In the genomic region with DNA sequence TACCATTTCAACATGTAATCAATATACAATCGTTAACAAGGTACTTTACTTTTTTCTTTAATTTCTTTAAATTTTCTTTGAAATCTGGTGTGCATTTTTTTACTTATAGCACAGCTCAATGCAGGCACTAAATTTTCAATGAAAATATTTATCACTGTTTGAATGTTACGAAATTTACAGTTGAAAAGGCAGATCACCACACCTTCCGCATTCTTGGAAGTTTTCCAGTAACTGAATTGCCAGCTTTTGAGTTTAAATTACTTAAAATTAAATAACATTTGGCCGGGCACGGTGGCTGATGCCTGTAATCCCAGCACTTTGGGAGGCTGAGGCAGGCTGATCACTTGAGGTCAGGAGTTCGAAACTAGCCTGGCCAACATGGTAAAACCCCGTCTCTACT, we compare ENCODE assay signal across 19 cellular contexts.
"Had no signal": no experiment of that assay in that cellular context is flagged by ENCODE, and none has a peak within 500 bp of the region (broad histone marks: within the 10 kb centered on the region; RNA-seq: fewer than 3 reads in every experiment).

No MANE protein-coding gene starts in this region.

- H3K36me3 ChIP-seq: neutrophil, spleen, tibial nerve, upper lobe of right lung, vagina had no signal

- H3K27ac ChIP-seq: dorsolateral prefrontal cortex, neutrophil, spleen, testis, tibial nerve, upper lobe of right lung, vagina had no signal

- H3K27me3 ChIP-seq: testis, vagina had no signal

- H3K4me3 Mint-ChIP-seq: naive thymus-derived CD8-positive, alpha-beta T cell; stimulated activated memory B cell treated with anti-CD40 and anti-IgM and Interleukin-4, amounts not matched to agents 10 μg/mL and 1 μg/mL and 100 μg/mL, for 72 hours; stimulated activated naive CD8-positive, alpha-beta T cell treated with anti-CD3 and anti-CD28 coated beads, Interleukin-15, amount 100 ng/mL, for 72 hours had no signal

- DNase-seq: dorsolateral prefrontal cortex; effector CD8-positive, alpha-beta T cell; islet precursor cell; mucosa of descending colon; naive thymus-derived CD8-positive, alpha-beta T cell; posterior cingulate gyrus; spleen; stimulated activated CD4-positive, alpha-beta T cell treated with anti-CD3 and anti-CD28 coated beads, Interleukin-15, amount 100 ng/mL, for 24 hours; stimulated activated CD4-positive, alpha-beta T cell treated with anti-CD3 and anti-CD28 coated beads, Interleukin-1b, Interleukin-23, amount 100 ng/mL, for 48 hours; stimulated activated CD4-positive, alpha-beta T cell treated with anti-CD3 and anti-CD28 coated beads, Interleukin-4, amount 100 ng/mL, for 24 hours; stimulated activated naive CD8-positive, alpha-beta T cell treated with anti-CD3 and anti-CD28 coated beads, Interleukin-15, amount 100 ng/mL, for 72 hours; testis; upper lobe of right lung had no signal

- H3K9me3 ChIP-seq: mucosa of descending colon, neutrophil, spleen, testis, upper lobe of right lung, vagina had no signal

- ATAC-seq: left lobe of liver; mucosa of descending colon; naive thymus-derived CD8-positive, alpha-beta T cell; sciatic nerve; stimulated activated memory B cell treated with anti-CD40 and anti-IgM and Interleukin-4, amounts not matched to agents 10 μg/mL and 1 μg/mL and 100 μg/mL, for 72 hours; stimulated activated naive CD8-positive, alpha-beta T cell treated with anti-CD3 and anti-CD28 coated beads, Interleukin-15, amount 100 ng/mL, for 72 hours; upper lobe of right lung had no signal

- H3K4me3 ChIP-seq: dorsolateral prefrontal cortex, mucosa of descending colon, spleen, testis, tibial nerve, upper lobe of right lung, vagina had no signal

- H3K4me1 Mint-ChIP-seq: stimulated activated memory B cell treated with anti-CD40 and anti-IgM and Interleukin-4, amounts not matched to agents 10 μg/mL and 1 μg/mL and 100 μg/mL, for 72 hours; stimulated activated naive CD8-positive, alpha-beta T cell treated with anti-CD3 and anti-CD28 coated beads, Interleukin-15, amount 100 ng/mL, for 72 hours had no signal

- H3K27ac Mint-ChIP-seq: stimulated activated memory B cell treated with anti-CD40 and anti-IgM and Interleukin-4, amounts not matched to agents 10 μg/mL and 1 μg/mL and 100 μg/mL, for 72 hours; stimulated activated naive CD8-positive, alpha-beta T cell treated with anti-CD3 and anti-CD28 coated beads, Interleukin-15, amount 100 ng/mL, for 72 hours had no signal

- H3K4me1 ChIP-seq: testis, upper lobe of right lung had no signal

- H3K36me3 Mint-ChIP-seq: naive thymus-derived CD8-positive, alpha-beta T cell; stimulated activated memory B cell treated with anti-CD40 and anti-IgM and Interleukin-4, amounts not matched to agents 10 μg/mL and 1 μg/mL and 100 μg/mL, for 72 hours had no signal
